In the genomic region with DNA sequence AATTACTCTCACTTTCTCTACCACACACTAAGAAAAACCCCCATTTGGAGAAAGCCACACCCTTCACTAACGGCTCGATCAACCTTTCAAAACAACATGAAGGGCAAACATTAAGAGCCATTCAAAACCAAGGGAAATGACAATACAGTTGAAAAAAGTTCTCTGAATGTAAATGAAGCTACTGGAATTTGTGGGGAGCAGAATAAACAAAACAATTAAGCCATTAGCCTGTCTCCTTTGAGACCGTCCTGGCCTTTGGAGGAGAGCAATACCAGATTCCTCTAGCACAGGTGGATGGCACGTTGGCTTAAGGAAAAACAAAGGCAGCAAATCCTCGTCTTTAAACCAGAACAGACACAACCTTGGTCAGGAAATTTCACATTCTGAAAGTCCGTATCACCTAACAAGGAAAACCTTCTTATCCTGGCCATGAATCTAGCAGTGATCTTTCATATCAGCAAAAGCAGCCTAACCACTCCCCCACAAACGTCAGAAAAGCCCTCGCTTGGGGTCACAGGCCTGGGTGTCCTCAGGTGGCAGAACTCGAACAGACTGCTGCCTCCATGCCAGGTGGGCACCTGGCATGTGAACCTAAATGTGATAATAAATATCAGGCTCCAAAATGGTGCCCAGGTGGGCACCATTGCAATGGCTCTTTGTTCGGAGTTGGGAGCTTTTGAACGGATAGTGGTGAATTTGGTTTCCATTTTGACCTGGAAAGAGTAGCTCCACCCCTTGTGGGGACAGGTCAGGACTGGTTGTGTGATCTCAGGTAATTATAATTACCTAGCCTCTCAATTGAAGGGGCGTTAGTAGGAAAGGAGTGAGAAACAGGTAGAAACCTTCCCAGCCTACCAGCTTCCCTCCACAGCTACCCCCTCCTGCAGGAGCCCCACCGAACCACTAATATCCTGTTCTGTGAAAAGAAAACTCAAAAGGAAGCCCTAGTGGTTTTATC, we compare ENCODE assay signal across 2 cellular contexts.
A peak's percentile ranks its signal among the peaks of the same experiment; 100 is the strongest.
TF ChIP-seq lines count a peak whose summit lies in the region.

No MANE protein-coding gene starts in this region.

TF ChIP-seq in H1, 55 proteins besides CTCF, POLR2A, EP300 and RAD21 (continues in another document):
- TF ChIP-seq SIRT6 (IDR thresholded peaks at IDR 0.05; ENCODE audit: low read length), result no peak
- 0 out of 2 replicates have a peak, but pooled peaks have one; percentile 67 for TF ChIP-seq TCF12 (IDR thresholded peaks at IDR 0.05; ENCODE audit: low read depth, low read length)
- peak; percentile 44 for TF ChIP-seq TAF7 (optimal IDR thresholded peaks at IDR 0.05; ENCODE audit: borderline replicate concordance, low read depth, low read length)
- TF ChIP-seq SRF (IDR thresholded peaks at IDR 0.05; ENCODE audit: low read depth, low read length), result no peak
- TF ChIP-seq JUN (IDR thresholded peaks at IDR 0.05; ENCODE audit: low read depth, low read length), result no peak
- no peak for TF ChIP-seq SIX5 (IDR thresholded peaks at IDR 0.05; ENCODE audit: low read depth, low read length)
- TF ChIP-seq HDAC6 (IDR thresholded peaks at IDR 0.05; ENCODE audit: low read depth, low read length), result no peak
- 0 out of 4 replicates have a peak, but pooled peaks of 1 of the 2 experiments have one; percentile 10 for TF ChIP-seq SIN3A (conservative IDR thresholded peaks at IDR 0.05 in 1 of 2, IDR thresholded peaks at IDR 0.05 in 1 of 2; ENCODE audit: low read depth in 1 of 2, low read length in 2 of 2)
- no peak for TF ChIP-seq MAFK (IDR thresholded peaks at IDR 0.05; ENCODE audit: low read depth, low read length)
- TF ChIP-seq SP2 (IDR thresholded peaks at IDR 0.05; ENCODE audit: low read length), result no peak
- no peak for TF ChIP-seq EGR1 (IDR thresholded peaks at IDR 0.05; ENCODE audit: borderline replicate concordance, low read depth, low read length)
- no peak for TF ChIP-seq BACH1 (IDR thresholded peaks at IDR 0.05; ENCODE audit: low read length)
- TF ChIP-seq SP1 (IDR thresholded peaks at IDR 0.05; ENCODE audit: low read depth, low read length), result peak; percentile 91
- peak; percentile 89 for TF ChIP-seq YY1 (IDR thresholded peaks at IDR 0.05; ENCODE audit: low read depth, low read length)
- TF ChIP-seq, protein P1, sequence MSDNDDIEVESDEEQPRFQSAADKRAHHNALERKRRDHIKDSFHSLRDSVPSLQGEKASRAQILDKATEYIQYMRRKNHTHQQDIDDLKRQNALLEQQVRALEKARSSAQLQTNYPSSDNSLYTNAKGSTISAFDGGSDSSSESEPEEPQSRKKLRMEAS (IDR thresholded peaks at IDR 0.05), result peak; percentile 80
- no peak for TF ChIP-seq NRF1 (IDR thresholded peaks at IDR 0.05; ENCODE audit: low read depth, low read length)
- TF ChIP-seq RFX5 (IDR thresholded peaks at IDR 0.05; ENCODE audit: borderline replicate concordance, low read depth, low read length), result no peak
- TF ChIP-seq TBP (IDR thresholded peaks at IDR 0.05; ENCODE audit: low read depth, low read length), result peak; percentile 79
- TF ChIP-seq KDM5A (IDR thresholded peaks at IDR 0.05; ENCODE audit: low read length), result no peak
- no peak for TF ChIP-seq SAP30 (IDR thresholded peaks at IDR 0.05; ENCODE audit: insufficient read depth, insufficient replicate concordance, low read length)
- TF ChIP-seq TEAD4 (IDR thresholded peaks at IDR 0.05; ENCODE audit: low read depth, low read length), result peak; percentile 84
- TF ChIP-seq BCL11A (IDR thresholded peaks at IDR 0.05; ENCODE audit: low read depth in 2 of 2, low read length in 2 of 2), result peak; percentile 10 to 53
- TF ChIP-seq CTBP2 (IDR thresholded peaks at IDR 0.05; ENCODE audit: borderline replicate concordance, insufficient read depth, insufficient read length, low read length), result no peak
- TF ChIP-seq, protein P2, sequence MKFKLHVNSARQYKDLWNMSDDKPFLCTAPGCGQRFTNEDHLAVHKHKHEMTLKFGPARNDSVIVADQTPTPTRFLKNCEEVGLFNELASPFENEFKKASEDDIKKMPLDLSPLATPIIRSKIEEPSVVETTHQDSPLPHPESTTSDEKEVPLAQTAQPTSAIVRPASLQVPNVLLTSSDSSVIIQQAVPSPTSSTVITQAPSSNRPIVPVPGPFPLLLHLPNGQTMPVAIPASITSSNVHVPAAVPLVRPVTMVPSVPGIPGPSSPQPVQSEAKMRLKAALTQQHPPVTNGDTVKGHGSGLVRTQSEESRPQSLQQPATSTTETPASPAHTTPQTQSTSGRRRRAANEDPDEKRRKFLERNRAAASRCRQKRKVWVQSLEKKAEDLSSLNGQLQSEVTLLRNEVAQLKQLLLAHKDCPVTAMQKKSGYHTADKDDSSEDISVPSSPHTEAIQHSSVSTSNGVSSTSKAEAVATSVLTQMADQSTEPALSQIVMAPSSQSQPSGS (IDR thresholded peaks at IDR 0.05; ENCODE audit: low read length), result peak; percentile 56; the same call in 1 of the 2 replicates
- peak; percentile 51 for TF ChIP-seq CEBPB (IDR thresholded peaks at IDR 0.05; ENCODE audit: low read depth, low read length)
- no peak for TF ChIP-seq SUZ12 (IDR thresholded peaks at IDR 0.05; ENCODE audit: low read length)
- 0 out of 2 replicates have a peak, but pooled peaks have one; percentile 16 for TF ChIP-seq PHF8 (conservative IDR thresholded peaks at IDR 0.05; ENCODE audit: low read depth, low read length)
- peak; percentile 61 to 87; a peak in 2 of 4 replicates for TF ChIP-seq HDAC2 (IDR thresholded peaks at IDR 0.05; ENCODE audit: borderline replicate concordance in 1 of 2, low read depth in 2 of 2, low read length in 2 of 2)
- no peak for TF ChIP-seq RNF2 (IDR thresholded peaks at IDR 0.05; ENCODE audit: borderline replicate concordance, low read depth, low read length, missing control alignments, poor library complexity, severe bottlenecking)
- no peak for TF ChIP-seq EZH2 (IDR thresholded peaks at IDR 0.05; ENCODE audit: low read depth, low read length, severe bottlenecking)
- TF ChIP-seq CBX5 (IDR thresholded peaks at IDR 0.05; ENCODE audit: low read depth, low read length), result no peak
- TF ChIP-seq POU5F1 (IDR thresholded peaks at IDR 0.05; ENCODE audit: low read depth, low read length), result peak; percentile 84; the same call in 1 of the 2 replicates
- no peak for TF ChIP-seq BRCA1 (IDR thresholded peaks at IDR 0.05; ENCODE audit: low read depth, low read length)
- peak; percentile 63; the same call in 1 of the 2 replicates for TF ChIP-seq SP4 (IDR thresholded peaks at IDR 0.05; ENCODE audit: low read length)
- 0 out of 2 replicates have a peak, but pooled peaks have one; percentile 42 for TF ChIP-seq KDM1A (IDR thresholded peaks at IDR 0.05; ENCODE audit: borderline replicate concordance, low read length)
- no peak for TF ChIP-seq RXRA (IDR thresholded peaks at IDR 0.05; ENCODE audit: insufficient read depth, low read depth, low read length)
- no peak for TF ChIP-seq FOSL1 (IDR thresholded peaks at IDR 0.05; ENCODE audit: insufficient read depth, low read depth, low read length)
- no peak for TF ChIP-seq CBX8 (IDR thresholded peaks at IDR 0.05; ENCODE audit: borderline replicate concordance, low read depth, low read length)
- peak; percentile 65 for TF ChIP-seq TAF1 (IDR thresholded peaks at IDR 0.05; ENCODE audit: low read depth, low read length)

TF ChIP-seq in SK-N-SH treated with all-trans-retinoic acid at 6 μM for 48 hours, 23 proteins besides CTCF, POLR2A, EP300 and RAD21:
- TF ChIP-seq ESRRG (CRISPR knock-in tag; IDR thresholded peaks at IDR 0.05) (no peak), ZNF70 (CRISPR knock-in tag; IDR thresholded peaks at IDR 0.05) (no peak), ISL1 (CRISPR knock-in tag; IDR thresholded peaks at IDR 0.05) (no peak), ZNF8 (CRISPR knock-in tag; IDR thresholded peaks at IDR 0.05) (no peak)
- TF ChIP-seq, protein P3, sequence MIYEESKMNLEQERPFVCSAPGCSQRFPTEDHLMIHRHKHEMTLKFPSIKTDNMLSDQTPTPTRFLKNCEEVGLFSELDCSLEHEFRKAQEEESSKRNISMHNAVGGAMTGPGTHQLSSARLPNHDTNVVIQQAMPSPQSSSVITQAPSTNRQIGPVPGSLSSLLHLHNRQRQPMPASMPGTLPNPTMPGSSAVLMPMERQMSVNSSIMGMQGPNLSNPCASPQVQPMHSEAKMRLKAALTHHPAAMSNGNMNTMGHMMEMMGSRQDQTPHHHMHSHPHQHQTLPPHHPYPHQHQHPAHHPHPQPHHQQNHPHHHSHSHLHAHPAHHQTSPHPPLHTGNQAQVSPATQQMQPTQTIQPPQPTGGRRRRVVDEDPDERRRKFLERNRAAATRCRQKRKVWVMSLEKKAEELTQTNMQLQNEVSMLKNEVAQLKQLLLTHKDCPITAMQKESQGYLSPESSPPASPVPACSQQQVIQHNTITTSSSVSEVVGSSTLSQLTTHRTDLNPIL (CRISPR knock-in tag; IDR thresholded peaks at IDR 0.05; ENCODE audit: low read depth), result no peak
